In genomic region chr9:68551191-68551590, GRCh38 we compare ENCODE assay signal across 25 cellular contexts. TPM values are rescaled to one million over a fixed set of nuclear protein-coding genes. Genes with fewer than 3 reads are reported as not detected.
DNase-seq lines count a peak whose midpoint lies in the region; ATAC-seq and TF ChIP-seq lines count a peak whose summit lies in the region.
"Had no signal": no experiment of that assay in that cellular context is flagged by ENCODE, and none has a peak within 500 bp of the region (broad histone marks: within the 10 kb centered on the region; RNA-seq: fewer than 3 reads in every experiment).

No MANE protein-coding gene starts in this region.

- no peaks in the 10 kb centered on the region for H3K79me2 ChIP-seq in PC-3 (ENCODE audit: low read length)

- peaks cover 6% of the 10 kb centered on the region for H3F3A ChIP-seq in PC-3 (ENCODE audit: low read length, unreplicated experiment)

- peak overlapping the region; percentile 63; the same call in 1 of the 2 replicates for H2AFZ ChIP-seq in PC-3 (ENCODE audit: low read length)

- H3K27me3 ChIP-seq in PC-3 (ENCODE audit: low read length) (no peaks in the 10 kb centered on the region), testis (no peaks in the 10 kb centered on the region), ascending aorta (no peaks in the 10 kb centered on the region)
- H3K27me3 ChIP-seq: BLaER1, MG63 had no signal

- no TSS peak for BruUV-seq in PC-3 (replicated peaks; lab: Mats Ljungman, UMichigan)

- 65 to 75% methylated on average over 4 of the region's 4 CpGs for WGBS in testis, 2 donors

- H3K36me3 ChIP-seq in PC-3 (ENCODE audit: low read depth, low read length) = no peaks in the 10 kb centered on the region
- no peaks in the 10 kb centered on the region for H3K36me3 ChIP-seq in testis (ENCODE audit: low read depth, missing control alignments)
- H3K36me3 ChIP-seq in ascending aorta = no peaks in the 10 kb centered on the region
- H3K36me3 ChIP-seq: BLaER1, MG63 had no signal

- no peak overlapping the region for H3K9ac ChIP-seq in PC-3 (ENCODE audit: low read length)
- H3K9ac ChIP-seq: BLaER1 had no signal

- H3K4me3 ChIP-seq in PC-3 (ENCODE audit: low read length) (no peak overlapping the region), testis (no peak overlapping the region), ascending aorta (no peak overlapping the region)
- H3K4me3 ChIP-seq: BLaER1, MG63 had no signal

- POLR2A ChIA-PET in PC-3 (lab: Charles Lee; ENCODE audit: unreplicated experiment) = no interaction called here

- H3K9me3 ChIP-seq in PC-3 (ENCODE audit: low read length) = no peaks in the 10 kb centered on the region
- no peaks in the 10 kb centered on the region for H3K9me3 ChIP-seq in testis
- no peaks in the 10 kb centered on the region for H3K9me3 ChIP-seq in ascending aorta
- H3K9me3 ChIP-seq: BLaER1, MG63 had no signal

- CTCF ChIA-PET in PC-3 (lab: Charles Lee) = no interaction called here

- ATAC-seq in PC-3 (peak; percentile 72), left lobe of liver (peak; percentile 48)
- ATAC-seq: SK-N-SH treated with all-trans-retinoic acid at 6 μM for 48 hours had no signal

- TF ChIP-seq CTCF in PC-3 (conservative IDR thresholded peaks at IDR 0.05; ENCODE audit: low read depth, low read length) (no peak), testis (IDR thresholded peaks at IDR 0.05) (no peak), ascending aorta (IDR thresholded peaks at IDR 0.05) (no peak)

- H3K27ac ChIP-seq in PC-3 (ENCODE audit: low read length) = no peak overlapping the region
- H3K27ac ChIP-seq in testis = peak overlapping the region; percentile 1 to 57
- no peak overlapping the region for H3K27ac ChIP-seq in ascending aorta
- H3K27ac ChIP-seq: BLaER1 had no signal

- H3K4me1 ChIP-seq in PC-3 (ENCODE audit: insufficient read depth, low read length) (peaks cover 41% of the 10 kb centered on the region), testis (peaks cover 9% of the 10 kb centered on the region), ascending aorta (peaks cover 0 to 2% of the 10 kb centered on the region in 2 donors)

- no peak for TF ChIP-seq POLR2A in testis (IDR thresholded peaks at IDR 0.05)

- intact Hi-C loops in PC-3 (cut with micrococcal nuclease) = loop anchor here (10.0 kb wide), 1 partner anchor 46 kb away; no protein-coding TSS in a partner anchor
- intact Hi-C loops in testis (cut with DNase I; ENCODE audit: low total_unique reads) = no loop called here
- intact Hi-C loops in ascending aorta (cut with DNase I) = no loop called here

- H3K9me2 ChIP-seq in PC-3 (replicated peaks; ENCODE audit: low read length) = no peaks in the 10 kb centered on the region

- DNase-seq in NOMO-1 treated with DMSO at 0.1 percent for 48 hours (lab: John Stamatoyannopoulos, UW; ENCODE audit: unreplicated experiment) = peak; percentile 11
- no peak for DNase-seq in NOMO-1 treated with dmso at 0.1 percent for 144 hours (lab: John Stamatoyannopoulos, UW; ENCODE audit: unreplicated experiment)
- DNase-seq in PC-3 = peak; percentile 46
- no peak for DNase-seq in left lobe of liver (ENCODE audit: low spot score)
- no peak for DNase-seq in testis
- no peak for DNase-seq in dedifferentiated amniotic fluid mesenchymal stem cell (ENCODE audit: extremely low spot score)
- DNase-seq in kidney tubule cell (ENCODE audit: low spot score) = no peak
- DNase-seq in ascending aorta (ENCODE audit: low spot score in 2 of 2) = no peak
- DNase-seq: activated B cell treated with CpG ODN at 0.5 μM for 24 hours; activated CD4-positive, alpha-beta T cell treated with anti-CD3 and anti-CD28 coated beads, Interleukin-2, amount 50 U/mL, for 48 hours; activated gamma-delta T cell; amniotic stem cell; central memory CD4-positive, alpha-beta T cell; effector CD8-positive, alpha-beta T cell; MG63; NCI-H187; NCI-H446 treated with DMSO at 0.1 percent for 48 hours; retina; stimulated activated CD4-positive, alpha-beta T cell treated with anti-CD3 and anti-CD28 coated beads, Interleukin-12 subunit alpha, Interleukin-12 subunit beta, amount 100 ng/mL, for 4 hours had no signal

- no peaks in the 10 kb centered on the region for H4K20me1 ChIP-seq in PC-3 (ENCODE audit: low read length)
- H4K20me1 ChIP-seq: BLaER1 had no signal

- peak overlapping the region; percentile 62 for H3K4me2 ChIP-seq in PC-3 (ENCODE audit: low read length)
- H3K4me2 ChIP-seq: BLaER1 had no signal

RNA-seq across cellular contexts. Expression of gene TMEM252, which starts 10.5 kb away (rescaled TPM):
- total RNA-seq in PC-3 (2014; rRNA removed) = not detected in 2 replicates
- total RNA-seq in left lobe of liver = not detected
- not detected for total RNA-seq in testis
- polyA plus RNA-seq in testis (ENCODE audit: insufficient read depth, low read depth, low replicate concordance) = 0.26 TPM
- total RNA-seq in ascending aorta = not detected
- total RNA-seq: A673, activated B cell treated with CpG ODN at 0.5 μM for 24 hours, G401, mononuclear cell had no signal
- polyA plus RNA-seq: liver had no signal

Comparison
In these comparisons a context has a peak if more than half of its experiments do, and no peak if none do; other contexts are left out.
1. DNase-seq: peak in NOMO-1 treated with DMSO at 0.1 percent for 48 hours (single experiment) and PC-3 (single experiment); none in NOMO-1 treated with dmso at 0.1 percent for 144 hours (single experiment), left lobe of liver (single experiment), testis (single experiment), dedifferentiated amniotic fluid mesenchymal stem cell (single experiment), kidney tubule cell (single experiment) and ascending aorta (0 of 2).
2. H3K27ac ChIP-seq: peak in testis (2 of 2); none in PC-3 (single experiment) and ascending aorta (0 of 2).